21 cellular contexts compared by ENCODE assay signal in the genomic region with DNA sequence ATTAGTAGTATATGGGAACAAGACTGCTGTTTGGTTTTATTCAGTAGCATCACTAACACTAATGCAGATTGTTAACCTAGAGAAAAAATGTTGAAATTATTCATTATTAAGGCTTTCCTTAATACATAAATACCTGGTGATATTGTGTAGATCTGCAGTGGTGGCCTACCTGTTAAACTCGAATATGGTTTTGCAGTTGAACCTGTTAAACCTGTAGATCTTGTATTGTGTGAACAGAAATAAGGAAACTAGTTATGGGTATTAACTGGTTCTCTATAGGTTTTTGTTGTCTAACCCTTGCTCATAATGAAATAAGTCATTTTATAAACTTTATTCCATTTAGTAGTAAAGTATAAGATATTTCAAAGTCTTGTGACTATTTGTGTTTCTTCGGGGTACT.
"Had no signal": no experiment of that assay in that cellular context is flagged by ENCODE, and none has a peak within 500 bp of the region (broad histone marks: within the 10 kb centered on the region; RNA-seq: fewer than 3 reads in every experiment).

No MANE protein-coding gene starts in this region.

- H3K27me3 Mint-ChIP-seq: naive B cell; stimulated activated naive B cell treated with anti-CD40 and anti-IgM and Interleukin-4, amounts not matched to agents 10 μg/mL and 1 μg/mL and 100 μg/mL, for 72 hours; stimulated activated naive CD8-positive, alpha-beta T cell treated with anti-CD3 and anti-CD28 coated beads, Interleukin-15, amount 100 ng/mL, for 72 hours had no signal

- H3K9me3 Mint-ChIP-seq: stimulated activated naive CD8-positive, alpha-beta T cell treated with anti-CD3 and anti-CD28 coated beads, Interleukin-15, amount 100 ng/mL, for 72 hours had no signal

- H3K4me3 ChIP-seq: coronary artery, hepatocyte, prostate gland, sigmoid colon, skin epidermis, testis, tibial nerve had no signal

- H3K27ac Mint-ChIP-seq: naive B cell; nephron; stimulated activated naive B cell treated with anti-CD40 and anti-IgM and Interleukin-4, amounts not matched to agents 10 μg/mL and 1 μg/mL and 100 μg/mL, for 72 hours; stimulated activated naive CD8-positive, alpha-beta T cell treated with anti-CD3 and anti-CD28 coated beads, Interleukin-15, amount 100 ng/mL, for 72 hours had no signal

- H3K27ac ChIP-seq: coronary artery, hepatocyte, parathyroid adenoma, prostate gland, sigmoid colon, testis, tibial nerve had no signal

- ATAC-seq: stimulated activated naive B cell treated with anti-CD40 and anti-IgM and Interleukin-4, amounts not matched to agents 10 μg/mL and 1 μg/mL and 100 μg/mL, for 72 hours; stimulated activated naive CD8-positive, alpha-beta T cell treated with anti-CD3 and anti-CD28 coated beads, Interleukin-15, amount 100 ng/mL, for 72 hours had no signal

- H3K36me3 ChIP-seq: prostate gland had no signal

- H3K27me3 ChIP-seq: hepatocyte, sigmoid colon, testis, tibial nerve had no signal

- H3K4me1 Mint-ChIP-seq: nephron had no signal

- H3K4me3 Mint-ChIP-seq: naive B cell; nephron; stimulated activated naive B cell treated with anti-CD40 and anti-IgM and Interleukin-4, amounts not matched to agents 10 μg/mL and 1 μg/mL and 100 μg/mL, for 72 hours; stimulated activated naive CD8-positive, alpha-beta T cell treated with anti-CD3 and anti-CD28 coated beads, Interleukin-15, amount 100 ng/mL, for 72 hours had no signal

- FAIRE-seq: endometrium had no signal

- DNase-seq: effector CD8-positive, alpha-beta T cell; foreskin melanocyte; head of caudate nucleus; mesendoderm; naive B cell; occipital lobe; retina; sigmoid colon; stimulated activated CD4-positive, alpha-beta T cell treated with anti-CD3 and anti-CD28 coated beads, Interleukin-2, amount 100 ng/mL, for 24 hours; stimulated activated CD4-positive, alpha-beta T cell treated with anti-CD3 and anti-CD28 coated beads, Interleukin-4, amount 100 ng/mL, for 4 hours; stimulated activated naive B cell treated with anti-CD40 and anti-IgM and Interleukin-4, amounts not matched to agents 10 μg/mL and 1 μg/mL and 100 μg/mL, for 72 hours; stimulated activated naive CD8-positive, alpha-beta T cell treated with anti-CD3 and anti-CD28 coated beads, Interleukin-15, amount 100 ng/mL, for 72 hours; testis had no signal
